Comparison of ENCODE assay signal across 17 cellular contexts in genomic region chr2:11338580-11338979, GRCh38. TPM values are rescaled to one million over a fixed set of nuclear protein-coding genes. Genes with fewer than 3 reads are reported as not detected.
DNase-seq lines count a peak whose midpoint lies in the region; ATAC-seq, FAIRE-seq and TF ChIP-seq lines count a peak whose summit lies in the region.
"Had no signal": no experiment of that assay in that cellular context is flagged by ENCODE, and none has a peak within 500 bp of the region (broad histone marks: within the 10 kb centered on the region; RNA-seq: fewer than 3 reads in every experiment).

No MANE protein-coding gene starts in this region.

- in situ Hi-C loops in IMR-90 (cut with MboI; ENCODE audit: low sequenced_read_pairs), result no loop called here
- in situ Hi-C loops in K562 (cut with MboI), result no loop called here

- intact Hi-C loops in IMR-90 (cut with micrococcal nuclease), result no loop called here
- intact Hi-C loops in K562 (cut with micrococcal nuclease), result no loop called here

- H4K8ac ChIP-seq in IMR-90 (ENCODE audit: low read depth in 2 of 2, low read length in 2 of 2) (no peak overlapping the region), trophoblast cell (ENCODE audit: low read depth, low read length) (no peak overlapping the region)

- TF ChIP-seq CTCF in IMR-90 (conservative IDR thresholded peaks at IDR 0.05; ENCODE audit: low read depth, low read length) (no peak), K562 (IDR thresholded peaks at IDR 0.05 in 2 of 3, conservative IDR thresholded peaks at IDR 0.05 in 1 of 3; ENCODE audit: insufficient read depth in 2 of 3, low read depth in 1 of 3, low read length in 3 of 3) (no peak)

- TF ChIP-seq EP300 in K562 (IDR thresholded peaks at IDR 0.05; ENCODE audit: low read length), result no peak

- H2AFZ ChIP-seq in IMR-90 (replicated peaks; ENCODE audit: low read length, poor library complexity) (no peak overlapping the region), K562 (ENCODE audit: low read depth, low read length) (no peak overlapping the region), trophoblast cell (ENCODE audit: insufficient read depth, low read length, poor library complexity) (no peak overlapping the region)
- H2AFZ ChIP-seq: GM23248 had no signal

- TF ChIP-seq RAD21 in IMR-90 (IDR thresholded peaks at IDR 0.05; ENCODE audit: low read length), result no peak
- TF ChIP-seq RAD21 in K562 (CRISPR knock-in tag; conservative IDR thresholded peaks at IDR 0.05 in 1 of 2, IDR thresholded peaks at IDR 0.05 in 1 of 2), result no peak

- BruUV-seq in IMR-90 (replicated peaks; lab: Mats Ljungman, UMichigan), result no TSS peak
- no TSS peak for BruUV-seq in K562 (replicated peaks; lab: Mats Ljungman, UMichigan)

- POLR2A ChIA-PET in IMR-90 (lab: Charles Lee; ENCODE audit: unreplicated experiment), result no interaction called here
- POLR2A ChIA-PET in K562 (lab: Yijun Ruan, JAX), result no interaction called here

- H3K23ac ChIP-seq in IMR-90 (ENCODE audit: low read depth, low read length) (no peak overlapping the region), trophoblast cell (ENCODE audit: low read length) (no peak overlapping the region)

- H3K14ac ChIP-seq in IMR-90 (replicated peaks; ENCODE audit: low read depth, low read length), result no peak overlapping the region
- H3K14ac ChIP-seq in trophoblast cell (ENCODE audit: low read length), result no peak overlapping the region

- H4K20me1 ChIP-seq in IMR-90 (ENCODE audit: insufficient read depth, low read length) (peaks cover 82% of the 10 kb centered on the region), K562 (replicated peaks; ENCODE audit: control insufficient read depth, insufficient read depth, low read length) (peaks cover 23% of the 10 kb centered on the region)

- H4K5ac ChIP-seq in IMR-90 (ENCODE audit: low read depth, low read length), result no peak overlapping the region

- H3K79me2 ChIP-seq in K562 (ENCODE audit: control insufficient read depth, insufficient read depth, low read length) (peaks cover 97% of the 10 kb centered on the region), trophoblast cell (ENCODE audit: control insufficient read depth, insufficient read depth, low read length, poor library complexity) (peaks cover 13% of the 10 kb centered on the region)

- H3K4me2 ChIP-seq in IMR-90 (ENCODE audit: low read depth, low read length), result no peak overlapping the region
- no peak overlapping the region for H3K4me2 ChIP-seq in K562 (ENCODE audit: insufficient read depth, low read length)
- no peak overlapping the region for H3K4me2 ChIP-seq in trophoblast cell (ENCODE audit: low read length)
- H3K4me2 ChIP-seq: KMS-11 had no signal

- no peak overlapping the region for H3K4ac ChIP-seq in IMR-90 (ENCODE audit: low read depth, low read length)
- peak overlapping the region; percentile 53 for H3K4ac ChIP-seq in trophoblast cell (ENCODE audit: low read depth, low read length)

- ATAC-seq in IMR-90 (ENCODE audit: low read depth), result no peak
- no peak for ATAC-seq in K562
- ATAC-seq in HG03039 (IDR thresholded peaks at IDR 0.05; ENCODE audit: unreplicated experiment), result no peak
- ATAC-seq in HG02642 (IDR thresholded peaks at IDR 0.05; ENCODE audit: poor library complexity, unreplicated experiment), result no peak
- ATAC-seq: GM12878 had no signal

- CTCF ChIA-PET in IMR-90 (lab: Yijun Ruan, JAX), result no interaction called here
- CTCF ChIA-PET in K562 (lab: Yijun Ruan, JAX; ENCODE audit: low intra/inter-chr PET ratio), result no interaction called here

- H3K4me1 ChIP-seq in IMR-90 (ENCODE audit: control insufficient read depth, insufficient read depth, low read length), result peaks cover 2% of the 10 kb centered on the region
- H3K4me1 ChIP-seq in K562 (replicated peaks in 1 of 2; ENCODE audit: control insufficient read depth in 2 of 2, insufficient read depth in 2 of 2, low read length in 2 of 2), result peaks cover under 1 to 15% of the 10 kb centered on the region in 2 experiments
- H3K4me1 ChIP-seq in trophoblast cell (ENCODE audit: control insufficient read depth in 1 of 2, insufficient read depth in 2 of 2, low read length in 2 of 2), result no peaks in the 10 kb centered on the region

- H2AK5ac ChIP-seq in IMR-90 (ENCODE audit: low read depth, low read length), result no peak overlapping the region
- no peak overlapping the region for H2AK5ac ChIP-seq in trophoblast cell (ENCODE audit: low read length)

- H2AK9ac ChIP-seq in IMR-90 (replicated peaks; ENCODE audit: low read depth, low read length, poor library complexity), result no peak overlapping the region

- H3K4me3 ChIP-seq in IMR-90 (ENCODE audit: insufficient read depth, low read depth, low read length) (no peak overlapping the region), K562 (no peak overlapping the region), trophoblast cell (ENCODE audit: low read depth, low read length) (no peak overlapping the region)
- H3K4me3 ChIP-seq: GM23248, HAP-1 had no signal

- H4K12ac ChIP-seq in trophoblast cell (ENCODE audit: low read depth, low read length), result no peak overlapping the region

- H3K9me3 ChIP-seq in IMR-90 (ENCODE audit: control insufficient read depth, insufficient read depth, low read length), result no peaks in the 10 kb centered on the region
- no peaks in the 10 kb centered on the region for H3K9me3 ChIP-seq in K562 (replicated peaks; ENCODE audit: control insufficient read depth, insufficient read depth, low read depth, low read length)
- no peaks in the 10 kb centered on the region for H3K9me3 ChIP-seq in trophoblast cell (ENCODE audit: insufficient read depth, low read depth, low read length)
- H3K9me3 ChIP-seq: HAP-1 had no signal

- H3K79me1 ChIP-seq in IMR-90 (ENCODE audit: low read depth in 1 of 2, low read length in 2 of 2) (peaks cover 0 to 9% of the 10 kb centered on the region in 2 experiments; a peak in 3 of 4 replicates), trophoblast cell (ENCODE audit: low read length) (peaks cover 1% of the 10 kb centered on the region)

- TF ChIP-seq POLR2A in IMR-90 (IDR thresholded peaks at IDR 0.05; ENCODE audit: low read depth, low read length), result no peak
- TF ChIP-seq POLR2A in K562 (conservative IDR thresholded peaks at IDR 0.05), result no peak

- DNase-seq in IMR-90 (no peak), K562 (ENCODE audit: extremely low read depth in 1 of 4, low spot score in 3 of 4) (no peak), trophoblast cell (no peak), NCI-H146 (lab: John Stamatoyannopoulos, UW) (no peak)
- DNase-seq: AML-193; CD4-positive, alpha-beta memory T cell; DMS153; DMS79; GF-D8; GM23248 had no signal

- H3K27ac ChIP-seq in IMR-90 (ENCODE audit: insufficient read depth, low read length) (no peak overlapping the region), K562 (ENCODE audit: extremely low read depth, low read depth, low read length) (no peak overlapping the region), trophoblast cell (ENCODE audit: low read depth, low read length) (no peak overlapping the region)
- H3K27ac ChIP-seq: GM23248, KMS-11 had no signal

- FAIRE-seq in K562 (lab: Jason Lieb, UNC), result no peak
- FAIRE-seq: A204.1, GM12878, HTR-8/SVneo had no signal

- H2BK15ac ChIP-seq in IMR-90 (ENCODE audit: low read depth, low read length), result no peak overlapping the region

- H3K18ac ChIP-seq in IMR-90 (ENCODE audit: low read depth, low read length) (no peak overlapping the region), trophoblast cell (ENCODE audit: low read length) (no peak overlapping the region)

- no peak overlapping the region for H2BK5ac ChIP-seq in IMR-90 (ENCODE audit: low read depth, low read length, poor library complexity, severe bottlenecking)
- H2BK5ac ChIP-seq in trophoblast cell (ENCODE audit: low read depth, low read length, poor library complexity), result no peak overlapping the region

- H4K91ac ChIP-seq in IMR-90 (ENCODE audit: insufficient read depth, low read depth, low read length), result no peak overlapping the region
- H4K91ac ChIP-seq in trophoblast cell (ENCODE audit: low read depth, low read length), result no peak overlapping the region

- H3K9me1 ChIP-seq in IMR-90 (ENCODE audit: insufficient read depth, low read length), result 0 out of 2 replicates have a peak, but pooled peaks cover 2% of the 10 kb centered on the region
- H3K9me1 ChIP-seq in K562 (ENCODE audit: control insufficient read depth, insufficient read depth, low read length), result no peaks in the 10 kb centered on the region

- H2BK120ac ChIP-seq in IMR-90 (ENCODE audit: low read depth, low read length), result no peak overlapping the region
- H2BK120ac ChIP-seq in trophoblast cell (ENCODE audit: insufficient read depth, low read length, poor library complexity), result no peak overlapping the region

- H2BK12ac ChIP-seq in trophoblast cell (ENCODE audit: low read length), result no peak overlapping the region

- H3K36me3 ChIP-seq in IMR-90 (ENCODE audit: control insufficient read depth, insufficient read depth, low read length) (no peaks in the 10 kb centered on the region), K562 (ENCODE audit: control insufficient read depth, insufficient read depth, low read length) (0 out of 3 replicates have a peak, but pooled peaks cover 3% of the 10 kb centered on the region), trophoblast cell (ENCODE audit: control insufficient read depth in 1 of 2, insufficient read depth in 2 of 2, low read length in 2 of 2) (no peaks in the 10 kb centered on the region)
- H3K36me3 ChIP-seq: HAP-1 had no signal

- H3K9ac ChIP-seq in IMR-90 (ENCODE audit: low read depth, low read length) (no peak overlapping the region), K562 (ENCODE audit: insufficient read depth in 1 of 2, low read depth in 2 of 2, low read length in 2 of 2) (no peak overlapping the region), trophoblast cell (ENCODE audit: low read length) (no peak overlapping the region)
- H3K9ac ChIP-seq: GM23248, KMS-11 had no signal

- no CpG with 5 or more reads among the region's 5 CpGs for WGBS in IMR-90 (ENCODE audit: extremely low coverage in 2 of 2, insufficient read length in 1 of 2), 2 experiments
- WGBS in K562 (ENCODE audit: insufficient coverage, low coverage, missing lambda C conversion rate), result 90% methylated on average over 5 of the region's 5 CpGs
- WGBS in trophoblast cell (ENCODE audit: extremely low coverage, insufficient coverage, insufficient read length), result no CpG with 5 or more reads among the region's 5 CpGs

- H3K27me3 ChIP-seq in IMR-90 (ENCODE audit: control insufficient read depth, insufficient read depth, low read length) (no peaks in the 10 kb centered on the region), K562 (ENCODE audit: control insufficient read depth in 2 of 2, insufficient read depth in 2 of 2, low read length in 2 of 2) (no peaks in the 10 kb centered on the region), trophoblast cell (ENCODE audit: insufficient read depth, low read length) (no peaks in the 10 kb centered on the region)

- dilution Hi-C loops in IMR-90 (cut with HindIII; ENCODE audit: low sequenced_read_pairs, unreplicated experiment), result no loop called here

- H3K56ac ChIP-seq in IMR-90 (ENCODE audit: extremely low read depth, insufficient read depth, low read length), result no peak overlapping the region

- H2BK20ac ChIP-seq in IMR-90 (ENCODE audit: low read depth, low read length), result no peak overlapping the region

RNA-seq across cellular contexts. Expression of gene ROCK2, which starts 5.9 kb away (rescaled TPM):
- 28.3 and 59.7 TPM in 2 replicates for total RNA-seq in IMR-90 (2012; rRNA removed)
- polyA plus RNA-seq in IMR-90 (2012; rRNA removed), result 7.1 and 9.0 TPM in 2 replicates
- 1.2 and 1.8 TPM in 2 replicates for polyA plus RNA-seq in IMR-90 (2012; cell fraction: cytosol; rRNA removed)
- 1.1 and 6.1 TPM in 2 replicates for polyA plus RNA-seq in IMR-90 (2012; cell fraction: nucleus; rRNA removed; ENCODE audit: low replicate concordance)
- total RNA-seq in K562 (2011; cell fraction: chromatin; rRNA removed; ENCODE audit: low replicate concordance), result 16.6 and 83.8 TPM in 2 replicates
- 4.2 and 6.4 TPM in 2 replicates for total RNA-seq in K562 (2011; cell fraction: nucleolus; rRNA removed)
- 16.1 and 32.0 TPM in 2 replicates for total RNA-seq in K562 (2011; cell fraction: nucleoplasm; rRNA removed)
- 14.3 and 15.0 TPM in 2 replicates for total RNA-seq in K562 (2014; rRNA removed)
- 28.4 and 35.3 TPM in 2 replicates for total RNA-seq in K562 (2014; rRNA removed; fragmentation: Illumina TruSeq; extraction: Trizol)
- total RNA-seq in K562 (2015; rRNA removed; fragmentation: Illumina TruSeq; extraction: Trizol), result 28.1 and 30.6 TPM in 2 replicates
- 21.2 and 22.1 TPM in 2 replicates for total RNA-seq in K562 (2021)
- polyA plus RNA-seq in K562 (2011; rRNA removed), result 6.8 and 10.6 TPM in 2 replicates
- polyA plus RNA-seq in K562 (2011; cell fraction: cytosol; rRNA removed), result 1.6 and 3.5 TPM in 2 replicates
- 4.2 and 5.4 TPM in 2 replicates for polyA plus RNA-seq in K562 (2011; cell fraction: nucleus; rRNA removed)
- 10.8 and 12.3 TPM in 2 replicates for polyA plus RNA-seq in K562 (2012)
- polyA plus RNA-seq in K562 (2014; fragmentation: Illumina TruSeq; extraction: Trizol), result 13.4 and 16.5 TPM in 2 replicates
- 1 to 10 TPM; 4.9 to 6.0 TPM for polyA plus RNA-seq in K562 (2014; fragmentation: Nextera tagmentation; extraction: Ambion mirVana)
- 10.6 and 10.7 TPM in 2 replicates for polyA plus RNA-seq in K562 (2014; rRNA removed)
- 47.6 and 51.9 TPM in 2 replicates for polyA minus RNA-seq in K562 (2011; rRNA and poly(A)+ RNA removed)
- 13.8 and 19.1 TPM in 2 replicates for polyA minus RNA-seq in K562 (2011; cell fraction: cytosol; rRNA and poly(A)+ RNA removed)
- polyA minus RNA-seq in K562 (2011; cell fraction: nucleus; rRNA and poly(A)+ RNA removed), result 13.7 and 34.7 TPM in 2 replicates
- polyA plus RNA-seq in trophoblast cell (2013), result 36.9 and 37.0 TPM in 2 replicates
